In genomic region chr14:95685978-95686922, GRCh38 we compare ENCODE assay signal across 2 cellular contexts.
A peak's percentile ranks its signal among the peaks of the same experiment; 100 is the strongest.
TF ChIP-seq lines count a peak whose summit lies in the region.

TSS of gene TCL1B (plus strand) at chr14:95686426. CDS start at chr14:95686468, 42 bp downstream.

TF ChIP-seq in HCT116, 20 proteins besides CTCF, POLR2A, EP300 and RAD21:
- TF ChIP-seq ZFX (IDR thresholded peaks at IDR 0.05) (no peak), REST (IDR thresholded peaks at IDR 0.05; ENCODE audit: low read depth) (no peak), SRF (IDR thresholded peaks at IDR 0.05; ENCODE audit: low read depth) (no peak), FOSL1 (IDR thresholded peaks at IDR 0.05; ENCODE audit: low read depth) (no peak), JUND (IDR thresholded peaks at IDR 0.05) (no peak), CBX3 (IDR thresholded peaks at IDR 0.05; ENCODE audit: low read depth) (no peak), YY1 (IDR thresholded peaks at IDR 0.05; ENCODE audit: extremely low read depth, insufficient replicate concordance, low read depth, low read length) (no peak), POLR2AphosphoS5 (IDR thresholded peaks at IDR 0.05; ENCODE audit: low read depth, low read length) (no peak), SIN3A (IDR thresholded peaks at IDR 0.05; ENCODE audit: low read depth) (no peak), EZH2 (IDR thresholded peaks at IDR 0.05) (no peak), ZBTB33 (IDR thresholded peaks at IDR 0.05; ENCODE audit: extremely low read depth, insufficient replicate concordance, low read length) (no peak), ELF1 (IDR thresholded peaks at IDR 0.05; ENCODE audit: borderline replicate concordance, low read depth) (no peak), CEBPB (IDR thresholded peaks at IDR 0.05; ENCODE audit: low read depth) (no peak), TCF7L2 (IDR thresholded peaks at IDR 0.05; ENCODE audit: borderline replicate concordance, extremely low read depth, insufficient read depth, insufficient read length) (no peak), EGR1 (IDR thresholded peaks at IDR 0.05; ENCODE audit: low read depth) (no peak), SP1 (IDR thresholded peaks at IDR 0.05; ENCODE audit: low read depth) (no peak), EZH2phosphoT487 (IDR thresholded peaks at IDR 0.05; ENCODE audit: borderline replicate concordance) (no peak), ZNF274 (IDR thresholded peaks at IDR 0.05; ENCODE audit: low read depth, low read length) (no peak), MAX (IDR thresholded peaks at IDR 0.05) (no peak)
- TF ChIP-seq, protein P1, sequence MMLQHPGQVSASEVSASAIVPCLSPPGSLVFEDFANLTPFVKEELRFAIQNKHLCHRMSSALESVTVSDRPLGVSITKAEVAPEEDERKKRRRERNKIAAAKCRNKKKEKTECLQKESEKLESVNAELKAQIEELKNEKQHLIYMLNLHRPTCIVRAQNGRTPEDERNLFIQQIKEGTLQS (IDR thresholded peaks at IDR 0.05) = no peak
TF ChIP-seq in HCT116: peak in this region for 0.

TF ChIP-seq in H1, 55 proteins besides CTCF, POLR2A, EP300 and RAD21:
- TF ChIP-seq SRF (IDR thresholded peaks at IDR 0.05; ENCODE audit: low read depth, low read length) (peak; percentile 10; the same call in 1 of the 2 replicates), EZH2 (IDR thresholded peaks at IDR 0.05; ENCODE audit: low read depth, low read length, severe bottlenecking) (no peak), TAF1 (IDR thresholded peaks at IDR 0.05; ENCODE audit: low read depth, low read length) (no peak), CTBP2 (IDR thresholded peaks at IDR 0.05; ENCODE audit: borderline replicate concordance, insufficient read depth, insufficient read length, low read length) (no peak)
- TF ChIP-seq, protein P2, sequence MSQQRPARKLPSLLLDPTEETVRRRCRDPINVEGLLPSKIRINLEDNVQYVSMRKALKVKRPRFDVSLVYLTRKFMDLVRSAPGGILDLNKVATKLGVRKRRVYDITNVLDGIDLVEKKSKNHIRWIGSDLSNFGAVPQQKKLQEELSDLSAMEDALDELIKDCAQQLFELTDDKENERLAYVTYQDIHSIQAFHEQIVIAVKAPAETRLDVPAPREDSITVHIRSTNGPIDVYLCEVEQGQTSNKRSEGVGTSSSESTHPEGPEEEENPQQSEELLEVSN (IDR thresholded peaks at IDR 0.05) = peak; percentile 37; the same call in 1 of the 2 replicates
